Comparison of ENCODE assay signal across 1 cellular context in genomic region chr4:24328711-24329110, GRCh38.
TF ChIP-seq lines count a peak whose summit lies in the region.

No MANE protein-coding gene starts in this region.

TF ChIP-seq in H1, 55 proteins besides CTCF, POLR2A, EP300 and RAD21 (continued from another document):
- no peak for TF ChIP-seq RNF2 (IDR thresholded peaks at IDR 0.05; ENCODE audit: borderline replicate concordance, low read depth, low read length, missing control alignments, poor library complexity, severe bottlenecking)
